Comparison of ENCODE assay signal across 11 cellular contexts in the genomic region with DNA sequence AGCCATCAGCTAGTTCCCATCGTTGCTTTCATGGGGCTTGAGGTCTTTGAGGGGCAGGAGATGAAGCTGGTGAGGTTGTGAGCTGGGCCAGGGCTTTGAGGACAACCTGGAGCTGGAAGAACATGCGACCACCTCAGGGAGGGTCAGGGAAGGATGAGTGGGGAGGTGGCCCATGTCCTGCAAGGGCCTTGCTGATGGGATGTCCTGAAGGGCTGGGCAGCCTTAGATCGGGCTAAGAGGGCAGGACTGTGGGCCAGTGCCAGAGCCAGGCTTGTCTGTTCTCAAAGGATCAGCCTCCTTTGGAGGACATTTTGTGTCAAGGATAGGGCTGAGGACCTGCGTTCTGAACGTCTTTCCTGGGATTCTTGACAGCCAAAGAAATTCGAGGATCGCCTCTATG. TPM values are rescaled to one million over a fixed set of nuclear protein-coding genes. Genes with fewer than 3 reads are reported as not detected.
A peak's percentile ranks its signal among the peaks of the same experiment; 100 is the strongest.
DNase-seq lines count a peak whose midpoint lies in the region; ATAC-seq and TF ChIP-seq lines count a peak whose summit lies in the region.
"Had no signal": no experiment of that assay in that cellular context is flagged by ENCODE, and none has a peak within 500 bp of the region (broad histone marks: within the 10 kb centered on the region; RNA-seq: fewer than 3 reads in every experiment).

No MANE protein-coding gene starts in this region.

- no peaks in the 10 kb centered on the region for H3K27me3 ChIP-seq in PC-3 (ENCODE audit: low read length)

- TF ChIP-seq CTCF in PC-3 (conservative IDR thresholded peaks at IDR 0.05; ENCODE audit: low read depth, low read length): no peak

- H3K4me3 ChIP-seq in PC-3 (ENCODE audit: low read length): no peak overlapping the region

- no peaks in the 10 kb centered on the region for H3K9me3 ChIP-seq in PC-3 (ENCODE audit: low read length)

- ATAC-seq in PC-3 (no peak), left colon (peak; percentile 28), HG02610 (IDR thresholded peaks at IDR 0.05; ENCODE audit: unreplicated experiment) (no peak)
- no peak for ATAC-seq in activated naive CD8-positive, alpha-beta T cell treated with anti-CD3 and anti-CD28 coated beads, Interleukin-2, amount 50 U/mL, for 24 hours
- ATAC-seq in stimulated activated effector memory CD8-positive, alpha-beta T cell treated with anti-CD3 and anti-CD28 coated beads, Interleukin-12 subunit alpha, Interleukin-12 subunit beta, amount 100 ng/mL, for 72 hours: no peak

- H4K20me1 ChIP-seq in PC-3 (ENCODE audit: low read length): no peaks in the 10 kb centered on the region

- H3K9me3 Mint-ChIP-seq in activated naive CD8-positive, alpha-beta T cell treated with anti-CD3 and anti-CD28 coated beads, Interleukin-2, amount 50 U/mL, for 24 hours: no peaks in the 10 kb centered on the region
- no peaks in the 10 kb centered on the region for H3K9me3 Mint-ChIP-seq in stimulated activated effector memory CD8-positive, alpha-beta T cell treated with anti-CD3 and anti-CD28 coated beads, Interleukin-12 subunit alpha, Interleukin-12 subunit beta, amount 100 ng/mL, for 72 hours

- H3F3A ChIP-seq in PC-3 (ENCODE audit: low read length, unreplicated experiment): no peaks in the 10 kb centered on the region

- peaks cover 5% of the 10 kb centered on the region for H3K36me3 Mint-ChIP-seq in activated naive CD8-positive, alpha-beta T cell treated with anti-CD3 and anti-CD28 coated beads, Interleukin-2, amount 50 U/mL, for 24 hours (ENCODE audit: low read depth)
- peaks cover 28% of the 10 kb centered on the region for H3K36me3 Mint-ChIP-seq in stimulated activated effector memory CD8-positive, alpha-beta T cell treated with anti-CD3 and anti-CD28 coated beads, Interleukin-12 subunit alpha, Interleukin-12 subunit beta, amount 100 ng/mL, for 72 hours

- intact Hi-C loops in PC-3 (cut with micrococcal nuclease): no loop called here
- intact Hi-C loops in left colon (cut with DNase I, micrococcal nuclease): no loop called here

- no peaks in the 10 kb centered on the region for H3K4me1 ChIP-seq in PC-3 (ENCODE audit: insufficient read depth, low read length)

- peaks cover 21% of the 10 kb centered on the region for H3K4me1 Mint-ChIP-seq in activated naive CD8-positive, alpha-beta T cell treated with anti-CD3 and anti-CD28 coated beads, Interleukin-2, amount 50 U/mL, for 24 hours
- H3K4me1 Mint-ChIP-seq in stimulated activated effector memory CD8-positive, alpha-beta T cell treated with anti-CD3 and anti-CD28 coated beads, Interleukin-12 subunit alpha, Interleukin-12 subunit beta, amount 100 ng/mL, for 72 hours: peaks cover 21% of the 10 kb centered on the region

- H3K27me3 Mint-ChIP-seq in activated naive CD8-positive, alpha-beta T cell treated with anti-CD3 and anti-CD28 coated beads, Interleukin-2, amount 50 U/mL, for 24 hours: no peaks in the 10 kb centered on the region

- H2AFZ ChIP-seq in PC-3 (ENCODE audit: low read length): no peak overlapping the region

- peaks cover 5% of the 10 kb centered on the region; the same call in 1 of the 2 replicates for H3K36me3 ChIP-seq in PC-3 (ENCODE audit: low read depth, low read length)

- no peaks in the 10 kb centered on the region for H3K79me2 ChIP-seq in PC-3 (ENCODE audit: low read length)

- BruUV-seq in PC-3 (replicated peaks; lab: Mats Ljungman, UMichigan): TSS peak; percentile 2

- POLR2A ChIA-PET in PC-3 (lab: Charles Lee; ENCODE audit: unreplicated experiment): no interaction called here
- POLR2A ChIA-PET in HEK293T (lab: Yijun Ruan, JAX): no interaction called here

- CTCF ChIA-PET in PC-3 (lab: Charles Lee) (no interaction called here), HEK293T (lab: Yijun Ruan, JAX) (no interaction called here)

- H3K4me2 ChIP-seq in PC-3 (ENCODE audit: low read length): no peak overlapping the region

- no peak for DNase-seq in PC-3
- no peak for DNase-seq in activated naive CD8-positive, alpha-beta T cell treated with anti-CD3 and anti-CD28 coated beads, Interleukin-2, amount 50 U/mL, for 24 hours
- no peak for DNase-seq in left colon
- DNase-seq in stimulated activated effector memory CD8-positive, alpha-beta T cell treated with anti-CD3 and anti-CD28 coated beads, Interleukin-12 subunit alpha, Interleukin-12 subunit beta, amount 100 ng/mL, for 72 hours (ENCODE audit: low spot score in 2 of 2): no peak
- DNase-seq in NCI-H2107 treated with DMSO at 0.1 percent for 48 hours (lab: John Stamatoyannopoulos, UW; ENCODE audit: unreplicated experiment): no peak
- DNase-seq in DMS 273 (lab: John Stamatoyannopoulos, UW; ENCODE audit: unreplicated experiment): no peak
- no peak for DNase-seq in HEK293T (ENCODE audit: extremely low spot score)
- DNase-seq: Karpas-422, NCI-H526 treated with DMSO at 0.1 percent for 48 hours, T-helper 9 cell had no signal

- peak overlapping the region; percentile 70 for H3K27ac Mint-ChIP-seq in activated naive CD8-positive, alpha-beta T cell treated with anti-CD3 and anti-CD28 coated beads, Interleukin-2, amount 50 U/mL, for 24 hours
- H3K27ac Mint-ChIP-seq in stimulated activated effector memory CD8-positive, alpha-beta T cell treated with anti-CD3 and anti-CD28 coated beads, Interleukin-12 subunit alpha, Interleukin-12 subunit beta, amount 100 ng/mL, for 72 hours: peak overlapping the region; percentile 92

- no peak overlapping the region for H3K9ac ChIP-seq in PC-3 (ENCODE audit: low read length)

- peak overlapping the region; percentile 74 for H3K4me3 Mint-ChIP-seq in activated naive CD8-positive, alpha-beta T cell treated with anti-CD3 and anti-CD28 coated beads, Interleukin-2, amount 50 U/mL, for 24 hours
- H3K4me3 Mint-ChIP-seq in stimulated activated effector memory CD8-positive, alpha-beta T cell treated with anti-CD3 and anti-CD28 coated beads, Interleukin-12 subunit alpha, Interleukin-12 subunit beta, amount 100 ng/mL, for 72 hours: peak overlapping the region; percentile 83

- H3K27ac ChIP-seq in PC-3 (ENCODE audit: low read length): no peak overlapping the region

- H3K9me2 ChIP-seq in PC-3 (replicated peaks; ENCODE audit: low read length): no peaks in the 10 kb centered on the region

TF ChIP-seq in HEK293T, 16 proteins besides CTCF, POLR2A, EP300 and RAD21:
- no peak for TF ChIP-seq SP1 (IDR thresholded peaks at IDR 0.05)
- TF ChIP-seq L3MBTL2 (conservative IDR thresholded peaks at IDR 0.05): no peak
- no peak for TF ChIP-seq FOXK2 (IDR thresholded peaks at IDR 0.05)
- TF ChIP-seq LEF1 (IDR thresholded peaks at IDR 0.05; ENCODE audit: borderline replicate concordance): no peak
- TF ChIP-seq FOXM1 (IDR thresholded peaks at IDR 0.05; ENCODE audit: borderline replicate concordance): no peak
- TF ChIP-seq BHLHE40 (IDR thresholded peaks at IDR 0.05; ENCODE audit: borderline replicate concordance): no peak
- TF ChIP-seq ARNT (IDR thresholded peaks at IDR 0.05): no peak
- no peak for TF ChIP-seq ZNF384 (IDR thresholded peaks at IDR 0.05)
- TF ChIP-seq TARDBP (IDR thresholded peaks at IDR 0.05): no peak
- TF ChIP-seq HDGF (IDR thresholded peaks at IDR 0.05; ENCODE audit: borderline replicate concordance): no peak
- TF ChIP-seq, protein P1, sequence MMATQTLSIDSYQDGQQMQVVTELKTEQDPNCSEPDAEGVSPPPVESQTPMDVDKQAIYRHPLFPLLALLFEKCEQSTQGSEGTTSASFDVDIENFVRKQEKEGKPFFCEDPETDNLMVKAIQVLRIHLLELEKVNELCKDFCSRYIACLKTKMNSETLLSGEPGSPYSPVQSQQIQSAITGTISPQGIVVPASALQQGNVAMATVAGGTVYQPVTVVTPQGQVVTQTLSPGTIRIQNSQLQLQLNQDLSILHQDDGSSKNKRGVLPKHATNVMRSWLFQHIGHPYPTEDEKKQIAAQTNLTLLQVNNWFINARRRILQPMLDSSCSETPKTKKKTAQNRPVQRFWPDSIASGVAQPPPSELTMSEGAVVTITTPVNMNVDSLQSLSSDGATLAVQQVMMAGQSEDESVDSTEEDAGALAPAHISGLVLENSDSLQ (IDR thresholded peaks at IDR 0.05): no peak
- no peak for TF ChIP-seq FOXA1 (IDR thresholded peaks at IDR 0.05)
- no peak for TF ChIP-seq SUZ12 (IDR thresholded peaks at IDR 0.05)
- TF ChIP-seq ELF4 (IDR thresholded peaks at IDR 0.05): no peak
- TF ChIP-seq CTBP1 (IDR thresholded peaks at IDR 0.05; ENCODE audit: borderline replicate concordance): no peak
- TF ChIP-seq NFRKB (IDR thresholded peaks at IDR 0.05): no peak

RNA-seq across cellular contexts. Expression of gene CYTH2, which starts 10.5 kb away (rescaled TPM):
- total RNA-seq in PC-3 (2014; rRNA removed) (50.5 and 58.6 TPM in 2 replicates), left colon (10 to 100 TPM; 68.3 to 75.6 TPM)

RNA-seq across cellular contexts. Expression of gene KCNJ14, which starts 24.3 kb away (rescaled TPM):
- total RNA-seq in PC-3 (2014; rRNA removed) (1.4 and 2.2 TPM in 2 replicates), left colon (1 to 10 TPM in 1 of 2 donors, under 1 TPM in 1; 0.34 to 1.2 TPM)

RNA-seq across cellular contexts. Expression of gene LMTK3, which starts 31.9 kb away (rescaled TPM):
- total RNA-seq in PC-3 (2014; rRNA removed): 4.8 and 8.3 TPM in 2 replicates
- 1 to 10 TPM in 1 of 2 donors, under 1 TPM in 1; 0.87 to 1.1 TPM for total RNA-seq in left colon

RNA-seq across cellular contexts. Expression of gene GRWD1, which starts 33.9 kb away (rescaled TPM):
- total RNA-seq in PC-3 (2014; rRNA removed): 33.2 and 46.7 TPM in 2 replicates
- 10 to 100 TPM; 22.3 to 25.1 TPM for total RNA-seq in left colon
